Comparison of ENCODE assay signal across 8 cellular contexts in genomic region chr9:124940894-124941688, GRCh38. TPM values are rescaled to one million over a fixed set of nuclear protein-coding genes. Genes with fewer than 3 reads are reported as not detected.
DNase-seq lines count a peak whose midpoint lies in the region; ATAC-seq, FAIRE-seq and TF ChIP-seq lines count a peak whose summit lies in the region.

Gene GOLGA1 (minus strand): TSS chr9:124941083. CDS start chr9:124938711, 2,372 bp downstream.

- H3K36me3 ChIP-seq in adipocyte (ENCODE audit: control insufficient read depth, insufficient read depth, low read length, severe bottlenecking): peaks cover 15% of the 10 kb centered on the region
- peaks cover 11% of the 10 kb centered on the region for H3K36me3 ChIP-seq in cardiac muscle cell
- no peaks in the 10 kb centered on the region for H3K36me3 ChIP-seq in parathyroid adenoma (ENCODE audit: control insufficient read depth, insufficient read depth, low read length)
- peaks cover 6 to 21% (median 6%) of the 10 kb centered on the region in 3 donors for H3K36me3 ChIP-seq in tibial artery

- peak; percentile 92 for FAIRE-seq in GM12891 (lab: Jason Lieb, UNC)

- TF ChIP-seq CTCF in cardiac muscle cell (IDR thresholded peaks at IDR 0.05; ENCODE audit: low read depth, low read length): no peak
- TF ChIP-seq CTCF in parathyroid adenoma (IDR thresholded peaks at IDR 0.05): no peak
- TF ChIP-seq CTCF in tibial artery (IDR thresholded peaks at IDR 0.05): peak in 1 of 2 experiments; percentile 20

- peak; percentile 74 for TF ChIP-seq POLR2A in GM12891 (IDR thresholded peaks at IDR 0.05; ENCODE audit: low read depth, low read length)

- H3K9ac ChIP-seq in adipocyte (ENCODE audit: low read length) (peak within 1 kb of the TSS; percentile 100), parathyroid adenoma (peak within 1 kb of the TSS; percentile 39)

- peak within 1 kb of the TSS; percentile 88 for H3K4me2 ChIP-seq in parathyroid adenoma (ENCODE audit: low read length)

- ATAC-seq in HG02763 (IDR thresholded peaks at IDR 0.05; ENCODE audit: unreplicated experiment): peak; percentile 83

- peaks cover 20% of the 10 kb centered on the region for H3K4me1 ChIP-seq in adipocyte (ENCODE audit: control insufficient read depth, insufficient read depth, low read length)
- peaks cover 19% of the 10 kb centered on the region for H3K4me1 ChIP-seq in cardiac muscle cell (ENCODE audit: low read depth)
- no peaks in the 10 kb centered on the region for H3K4me1 ChIP-seq in parathyroid adenoma
- H3K4me1 ChIP-seq in tibial artery: peaks cover 0 to 17% (median 12%) of the 10 kb centered on the region in 4 donors

- no peaks in the 10 kb centered on the region for H3K79me2 ChIP-seq in parathyroid adenoma

- H3K9me3 ChIP-seq in adipocyte (ENCODE audit: control insufficient read depth, low read length) (no peaks in the 10 kb centered on the region), cardiac muscle cell (ENCODE audit: low read depth) (no peaks in the 10 kb centered on the region), parathyroid adenoma (ENCODE audit: control insufficient read depth, low read length) (no peaks in the 10 kb centered on the region), tibial artery (no peaks in the 10 kb centered on the region)

- peak within 1 kb of the TSS; percentile 79 for H2AFZ ChIP-seq in parathyroid adenoma

- H3K4me3 ChIP-seq in adipocyte (ENCODE audit: low read length) (peak within 1 kb of the TSS; percentile 100), cardiac muscle cell (peak within 1 kb of the TSS; percentile 65), parathyroid adenoma (ENCODE audit: low read depth, low read length) (peak within 1 kb of the TSS; percentile 85), tibial artery (peak within 1 kb of the TSS; percentile 68 to 81)

- intact Hi-C loops in tibial artery (cut with DNase I; ENCODE audit: low total_unique reads): loop anchor here (5.0 kb wide), 1 partner anchor 201 kb away; the partner anchor contains the start of gene SCAI

- DNase-seq in GM12891 (ENCODE audit: insufficient read length, low spot score) (peak; percentile 87), NCI-H1417 treated with DMSO at 0.1 percent for 48 hours (lab: John Stamatoyannopoulos, UW) (peak; percentile 86), T follicular helper cell (ENCODE audit: low read depth) (peak; percentile 92), adipocyte (ENCODE audit: low read depth) (peak; percentile 97), cardiac muscle cell (ENCODE audit: low read depth in 1 of 2, low spot score in 1 of 2) (peak; percentile 97 to 98), tibial artery (peak; percentile 93 to 97)

- H3K27ac ChIP-seq in cardiac muscle cell: peak within 1 kb of the TSS; percentile 98
- H3K27ac ChIP-seq in parathyroid adenoma: peak within 1 kb of the TSS; percentile 85
- H3K27ac ChIP-seq in tibial artery: peak within 1 kb of the TSS; percentile 89 to 97

- H3K27me3 ChIP-seq in adipocyte (replicated peaks; ENCODE audit: control insufficient read depth, insufficient read depth, low read length) (no peaks in the 10 kb centered on the region), cardiac muscle cell (no peaks in the 10 kb centered on the region), parathyroid adenoma (ENCODE audit: control insufficient read depth, insufficient read depth, low read length) (no peaks in the 10 kb centered on the region), tibial artery (no peaks in the 10 kb centered on the region)

TF ChIP-seq in GM12891, 5 proteins besides CTCF, POLR2A, EP300 and RAD21:
- TF ChIP-seq POU2F2 (IDR thresholded peaks at IDR 0.05; ENCODE audit: low read depth, low read length) (no peak), TAF1 (IDR thresholded peaks at IDR 0.05; ENCODE audit: low read depth, low read length) (0 out of 2 replicates have a peak, but pooled peaks have one; percentile 50), PAX5 (IDR thresholded peaks at IDR 0.05; ENCODE audit: insufficient read depth, low read length, severe bottlenecking) (peak; percentile 100), POLR2AphosphoS5 (IDR thresholded peaks at IDR 0.05; ENCODE audit: low read depth, low read length) (peak; percentile 74; the same call in 1 of the 2 replicates), SPI1 (IDR thresholded peaks at IDR 0.05; ENCODE audit: low read depth, low read length) (no peak)

RNA-seq across cellular contexts. Expression of gene GOLGA1, which starts in this region (rescaled TPM):
- polyA plus RNA-seq in GM12891 (2012; ENCODE audit: low read depth, missing spikeins): 6.2 TPM
- total RNA-seq in cardiac muscle cell: 16.2 and 21.1 TPM in 2 replicates
- 13.5 and 15.0 TPM in 2 replicates for polyA plus RNA-seq in cardiac muscle cell

Comparison
In these comparisons a context has a peak if more than half of its experiments do, and no peak if none do; other contexts are left out.
1. Peak in every context shown above with its lines: DNase-seq, ATAC-seq, H3K4me3 ChIP-seq and H3K27ac ChIP-seq.